30 cellular contexts compared by ENCODE assay signal in the genomic region with DNA sequence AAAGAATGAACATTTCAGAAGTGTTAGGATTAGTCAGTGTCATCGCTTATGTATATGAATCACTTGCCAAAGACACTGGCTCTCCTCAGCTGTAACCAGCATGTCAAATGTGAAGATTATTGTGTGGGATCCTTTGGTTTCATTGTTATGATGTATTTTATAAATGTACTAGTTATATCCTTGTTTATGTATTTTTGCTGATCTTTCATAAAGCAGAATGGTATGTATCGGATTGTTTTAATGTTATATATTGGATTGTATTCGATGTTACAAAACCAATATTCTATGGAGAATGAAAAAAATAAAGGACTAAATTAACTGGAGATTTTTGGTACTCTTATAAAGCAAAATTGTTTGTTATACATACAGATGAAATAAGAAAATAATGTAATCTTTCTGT.
"Had no signal": no experiment of that assay in that cellular context is flagged by ENCODE, and none has a peak within 500 bp of the region (broad histone marks: within the 10 kb centered on the region; RNA-seq: fewer than 3 reads in every experiment).

No MANE protein-coding gene starts in this region.

- FAIRE-seq: astrocyte, bronchial epithelial cell had no signal

- H3K4me3 ChIP-seq: coronary artery, dorsolateral prefrontal cortex, gastrocnemius medialis, heart left ventricle had no signal

- H3K27ac ChIP-seq: brain microvascular endothelial cell, coronary artery, gastrocnemius medialis, heart left ventricle, WERI-Rb-1 had no signal

- H3K36me3 ChIP-seq: brain microvascular endothelial cell, WERI-Rb-1 had no signal

- H3K27me3 ChIP-seq: brain microvascular endothelial cell, dorsolateral prefrontal cortex, gastrocnemius medialis, heart left ventricle had no signal

- DNase-seq: activated B cell treated with CpG ODN at 0.5 μM for 24 hours; activated CD4-positive, alpha-beta T cell treated with anti-CD3 and anti-CD28 coated beads for 48 hours; activated CD4-positive, alpha-beta T cell treated with anti-CD3 and anti-CD28 coated beads, Interleukin-2, amount 50 U/mL, for 1 hour; activated CD4-positive, alpha-beta T cell treated with anti-CD3 and anti-CD28 coated beads, Interleukin-2, amount 50 U/mL, for 48 hours; activated CD8-positive, alpha-beta memory T cell treated with anti-CD3 and anti-CD28 coated beads for 24 hours; activated CD8-positive, alpha-beta T cell treated with anti-CD3 and anti-CD28 coated beads for 36 hours; activated effector memory CD4-positive, alpha-beta T cell treated with Interleukin-2 at 50 U/mL for 16 hours; activated gamma-delta T cell treated with Interleukin-2 at 50 U/mL for 16 hours; activated naive CD4-positive, alpha-beta T cell treated with anti-CD3 and anti-CD28 coated beads, Interleukin-2, amount 50 U/mL, for 16 hours; activated naive CD4-positive, alpha-beta T cell treated with Interleukin-2 at 50 U/mL for 16 hours; activated T-cell treated with anti-CD3 and anti-CD28 coated beads, Interleukin-2, amount 50 U/mL, for 4 hours; amniotic stem cell; anterior cingulate cortex; brain microvascular endothelial cell; effector memory CD4-positive, alpha-beta T cell; endodermal cell; foreskin fibroblast; gastrocnemius medialis; glutamatergic neuron; heart left ventricle; T-helper 17 cell; T1000; WERI-Rb-1 had no signal

- H3K4me1 ChIP-seq: gastrocnemius medialis, heart left ventricle had no signal

- H3K9me3 ChIP-seq: gastrocnemius medialis, heart left ventricle had no signal

- ATAC-seq: activated CD4-positive, CD25-positive, alpha-beta regulatory T cell treated with anti-CD3 and anti-CD28 coated beads, Interleukin-2, amount 50 U/mL, for 24 hours; activated CD8-positive, alpha-beta T cell treated with anti-CD3 and anti-CD28 coated beads for 36 hours; activated T-cell treated with anti-CD3 and anti-CD28 coated beads, Interleukin-2, amount 50 U/mL, for 4 hours; activated T-helper 17 cell treated with anti-CD3 and anti-CD28 coated beads, Interleukin-2, amount 50 U/mL, for 72 hours; esophagus mucosa; gastrocnemius medialis; heart left ventricle; T-helper 17 cell had no signal
